In the genomic region with DNA sequence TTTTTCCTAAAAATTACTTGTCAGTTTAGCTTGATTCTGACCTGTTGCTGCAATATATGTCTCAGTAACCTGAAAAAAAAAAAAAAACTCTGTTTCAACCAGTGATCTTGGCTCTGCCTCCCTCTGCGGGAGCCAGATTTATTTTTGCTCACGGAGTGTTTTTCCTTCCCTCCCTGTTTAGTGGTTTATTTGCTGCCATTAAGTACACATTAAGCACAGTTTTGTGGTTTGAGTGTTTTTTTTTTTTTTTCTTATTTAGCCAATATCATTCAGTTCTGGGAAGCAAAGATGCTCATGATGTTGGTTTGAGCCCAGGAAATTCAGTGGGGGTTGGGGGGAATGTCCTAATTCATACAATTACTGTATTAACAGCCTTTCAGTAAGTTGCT, we compare ENCODE assay signal across 19 cellular contexts.
DNase-seq lines count a peak whose midpoint lies in the region; ATAC-seq and TF ChIP-seq lines count a peak whose summit lies in the region.
"Had no signal": no experiment of that assay in that cellular context is flagged by ENCODE, and none has a peak within 500 bp of the region (broad histone marks: within the 10 kb centered on the region; RNA-seq: fewer than 3 reads in every experiment).

No MANE protein-coding gene starts in this region.

- TF ChIP-seq CTCF in H9 (conservative IDR thresholded peaks at IDR 0.05) (no peak), kidney epithelial cell (IDR thresholded peaks at IDR 0.05; ENCODE audit: insufficient read depth, low read length, poor library complexity, severe bottlenecking) (no peak), testis (IDR thresholded peaks at IDR 0.05) (no peak)

- H3K36me3 ChIP-seq in kidney epithelial cell (ENCODE audit: control insufficient read depth, insufficient read depth, low read length), result no peaks in the 10 kb centered on the region
- no peaks in the 10 kb centered on the region for H3K36me3 ChIP-seq in testis (ENCODE audit: low read depth, missing control alignments)
- no peaks in the 10 kb centered on the region for H3K36me3 ChIP-seq in naive thymus-derived CD4-positive, alpha-beta T cell (ENCODE audit: control insufficient read depth in 2 of 3, insufficient read depth in 3 of 3, low read length in 3 of 3)
- H3K36me3 ChIP-seq: HAP-1, left ventricle myocardium inferior, upper lobe of left lung had no signal

- H3K18ac ChIP-seq in H9 (ENCODE audit: insufficient read length, low read depth, low read length), result no peak overlapping the region

- no peak overlapping the region for H3T11ph ChIP-seq in H9 (ENCODE audit: low read length)

- no peak overlapping the region for H2BK20ac ChIP-seq in H9 (ENCODE audit: low read depth, low read length, poor library complexity, severe bottlenecking)

- POLR2A ChIA-PET in naive thymus-derived CD4-positive, alpha-beta T cell (lab: Charles Lee), result no interaction called here

- H3K9me3 ChIP-seq in H9 (ENCODE audit: control insufficient read depth, low read depth, low read length), result no peaks in the 10 kb centered on the region
- H3K9me3 ChIP-seq in testis, result no peaks in the 10 kb centered on the region
- no peaks in the 10 kb centered on the region for H3K9me3 ChIP-seq in T-helper 17 cell (ENCODE audit: control insufficient read depth, low read length, poor library complexity, severe bottlenecking)
- no peaks in the 10 kb centered on the region for H3K9me3 ChIP-seq in naive thymus-derived CD4-positive, alpha-beta T cell (ENCODE audit: control insufficient read depth in 2 of 3, low read length in 3 of 3)
- H3K9me3 ChIP-seq: HAP-1, left ventricle myocardium inferior, upper lobe of left lung had no signal

- H2BK120ac ChIP-seq in H9 (ENCODE audit: low read depth, low read length, poor library complexity, severe bottlenecking), result no peak overlapping the region

- H3K27me3 Mint-ChIP-seq in H9 (ENCODE audit: low read depth) (no peaks in the 10 kb centered on the region; the same call in 1 of the 2 replicates), T-helper 17 cell (peaks cover 40% of the 10 kb centered on the region)
- peaks cover 6 to 21% (median 11%) of the 10 kb centered on the region in 5 donors for H3K27me3 Mint-ChIP-seq in naive thymus-derived CD4-positive, alpha-beta T cell

- intact Hi-C loops in testis (cut with DNase I; ENCODE audit: low total_unique reads), result no loop called here
- intact Hi-C loops in naive thymus-derived CD4-positive, alpha-beta T cell (cut with micrococcal nuclease), result no loop called here

- H3K9ac ChIP-seq in H9 (ENCODE audit: extremely low read depth, insufficient read length, low read length), result no peak overlapping the region

- peaks cover 25 to 28% of the 10 kb centered on the region in 2 experiments for H3K4me1 Mint-ChIP-seq in H9
- peaks cover 3% of the 10 kb centered on the region for H3K4me1 Mint-ChIP-seq in T-helper 17 cell
- H3K4me1 Mint-ChIP-seq in naive thymus-derived CD4-positive, alpha-beta T cell, result no peaks in the 10 kb centered on the region
- H3K4me1 Mint-ChIP-seq: activated naive CD4-positive, alpha-beta T cell treated with anti-CD3 and anti-CD28 coated beads, Interleukin-2, amount 50 U/mL, for 24 hours had no signal

- no peaks in the 10 kb centered on the region for H3K27me3 ChIP-seq in H9 (ENCODE audit: insufficient read depth, low read length)
- peaks cover 4% of the 10 kb centered on the region for H3K27me3 ChIP-seq in kidney epithelial cell (ENCODE audit: control insufficient read depth, insufficient read depth, low read length)
- no peaks in the 10 kb centered on the region for H3K27me3 ChIP-seq in testis
- no peaks in the 10 kb centered on the region for H3K27me3 ChIP-seq in naive thymus-derived CD4-positive, alpha-beta T cell (ENCODE audit: control insufficient read depth in 2 of 2, insufficient read depth in 2 of 2, low read length in 2 of 2)
- H3K27me3 ChIP-seq: upper lobe of left lung had no signal

- H3K23ac ChIP-seq in H9 (ENCODE audit: insufficient read length, low read depth, low read length), result no peak overlapping the region

- H3K56ac ChIP-seq in H9 (ENCODE audit: insufficient read length, low read depth, low read length), result no peak overlapping the region

- H2BK5ac ChIP-seq in H9 (ENCODE audit: insufficient read length, low read length), result no peak overlapping the region

- H3K9me3 Mint-ChIP-seq in H9, result peaks cover 0 to 10% of the 10 kb centered on the region in 2 experiments; a peak in 3 of 5 replicates
- no peaks in the 10 kb centered on the region for H3K9me3 Mint-ChIP-seq in naive thymus-derived CD4-positive, alpha-beta T cell
- H3K9me3 Mint-ChIP-seq: activated naive CD4-positive, alpha-beta T cell treated with anti-CD3 and anti-CD28 coated beads, Interleukin-2, amount 50 U/mL, for 24 hours; naive thymus-derived CD8-positive, alpha-beta T cell had no signal

- no peaks in the 10 kb centered on the region for H4K20me1 ChIP-seq in H9 (ENCODE audit: control insufficient read depth, insufficient read depth, insufficient read length)

- TF ChIP-seq POLR2A in testis (IDR thresholded peaks at IDR 0.05), result no peak

- H3K79me2 ChIP-seq in H9 (ENCODE audit: insufficient read depth, low read length), result no peaks in the 10 kb centered on the region

- H3K36me3 Mint-ChIP-seq in H9 (ENCODE audit: insufficient read depth in 1 of 3, low read depth in 3 of 3), result peaks cover 0 to 7% (median 6%) of the 10 kb centered on the region in 3 experiments; a peak in 2 of 7 replicates
- H3K36me3 Mint-ChIP-seq in T-helper 17 cell (ENCODE audit: low read depth), result peaks cover 3% of the 10 kb centered on the region
- no peaks in the 10 kb centered on the region for H3K36me3 Mint-ChIP-seq in naive thymus-derived CD4-positive, alpha-beta T cell
- H3K36me3 Mint-ChIP-seq: activated naive CD4-positive, alpha-beta T cell treated with anti-CD3 and anti-CD28 coated beads, Interleukin-2, amount 50 U/mL, for 24 hours; naive thymus-derived CD8-positive, alpha-beta T cell had no signal

- no peak overlapping the region for H4K5ac ChIP-seq in H9 (ENCODE audit: insufficient read length, low read depth, low read length)

- no CpG with 5 or more reads among the region's 2 CpGs for WGBS in H9 (ENCODE audit: extremely low coverage, insufficient read length, low lambda C conversion rate)
- 27 to 29% methylated on average over 2 of the region's 2 CpGs for WGBS in testis, 2 donors

- H3K4me1 ChIP-seq in H9 (ENCODE audit: insufficient read depth, low read length), result peaks cover 6% of the 10 kb centered on the region; the same call in 1 of the 2 replicates
- peaks cover 33% of the 10 kb centered on the region for H3K4me1 ChIP-seq in testis
- H3K4me1 ChIP-seq in naive thymus-derived CD4-positive, alpha-beta T cell (ENCODE audit: control insufficient read depth in 2 of 2, insufficient read depth in 2 of 2, low read length in 2 of 2), result no peaks in the 10 kb centered on the region
- H3K4me1 ChIP-seq: HAP-1, upper lobe of left lung had no signal

- H3K27ac Mint-ChIP-seq in H9 (peak overlapping the region in 1 of 3 experiments; percentile 25; a peak in 1 of 7 replicates), T-helper 17 cell (no peak overlapping the region)
- no peak overlapping the region for H3K27ac Mint-ChIP-seq in naive thymus-derived CD4-positive, alpha-beta T cell
- H3K27ac Mint-ChIP-seq: activated naive CD4-positive, alpha-beta T cell treated with anti-CD3 and anti-CD28 coated beads, Interleukin-2, amount 50 U/mL, for 24 hours; naive thymus-derived CD8-positive, alpha-beta T cell had no signal

- no peak overlapping the region for H2BK12ac ChIP-seq in H9 (ENCODE audit: insufficient read length, low read depth, low read length)

- no peak overlapping the region for H2AK5ac ChIP-seq in H9 (ENCODE audit: insufficient read length, low read length)

- CTCF ChIA-PET in naive thymus-derived CD4-positive, alpha-beta T cell (lab: Charles Lee), result no interaction called here

- H3K4me3 ChIP-seq in kidney epithelial cell (ENCODE audit: low read depth, low read length) (no peak overlapping the region), testis (no peak overlapping the region)
- H3K4me3 ChIP-seq in naive thymus-derived CD4-positive, alpha-beta T cell (ENCODE audit: low read length), result no peak overlapping the region
- H3K4me3 ChIP-seq: GM12878, HAP-1, left ventricle myocardium inferior, upper lobe of left lung had no signal

- H3K4me2 ChIP-seq in H9 (ENCODE audit: insufficient read depth, insufficient read length, low read length), result no peak overlapping the region

- no peak overlapping the region for H3K27ac ChIP-seq in H9 (ENCODE audit: insufficient read length, low read depth, low read length)
- peak overlapping the region; percentile 71 to 84 for H3K27ac ChIP-seq in testis
- no peak overlapping the region for H3K27ac ChIP-seq in naive thymus-derived CD4-positive, alpha-beta T cell (ENCODE audit: low read depth, low read length)
- H3K27ac ChIP-seq: left ventricle myocardium inferior, upper lobe of left lung had no signal

- H4K91ac ChIP-seq in H9 (ENCODE audit: insufficient read length, low read depth, low read length), result no peak overlapping the region

- no peaks in the 10 kb centered on the region for H3K23me2 ChIP-seq in H9 (ENCODE audit: insufficient read length, low read depth, low read length, poor library complexity, severe bottlenecking)

- H3K14ac ChIP-seq in H9 (ENCODE audit: insufficient read depth, low read length), result no peak overlapping the region

- H3K4me3 Mint-ChIP-seq in H9 (no peak overlapping the region), T-helper 17 cell (no peak overlapping the region)
- H3K4me3 Mint-ChIP-seq in naive thymus-derived CD4-positive, alpha-beta T cell, result no peak overlapping the region
- H3K4me3 Mint-ChIP-seq: activated naive CD4-positive, alpha-beta T cell treated with anti-CD3 and anti-CD28 coated beads, Interleukin-2, amount 50 U/mL, for 24 hours; IgD-negative memory B cell; naive thymus-derived CD8-positive, alpha-beta T cell had no signal

- no peak overlapping the region for H2BK15ac ChIP-seq in H9 (ENCODE audit: low read depth, low read length)

- no peak overlapping the region for H4K8ac ChIP-seq in H9 (replicated peaks; ENCODE audit: insufficient read length, low read depth, low read length)

- no peak overlapping the region for H3K4ac ChIP-seq in H9 (ENCODE audit: low read depth, low read length)

- ATAC-seq in T-helper 17 cell, result no peak
- ATAC-seq in naive thymus-derived CD4-positive, alpha-beta T cell, result no peak
- ATAC-seq: GM12878; naive thymus-derived CD8-positive, alpha-beta T cell had no signal

- H2AFZ ChIP-seq in H9 (ENCODE audit: low read length), result peak overlapping the region; percentile 61

- DNase-seq in H9 (no peak), cerebellar cortex (ENCODE audit: low spot score) (peak; percentile 59), kidney epithelial cell (ENCODE audit: low read depth) (peak; percentile 58), testis (peak; percentile 67), DMS153 (lab: John Stamatoyannopoulos, UW) (no peak), T-helper 17 cell (no peak)
- DNase-seq in naive thymus-derived CD4-positive, alpha-beta T cell, result no peak
- DNase-seq: activated CD4-positive, CD25-positive, alpha-beta regulatory T cell treated with anti-CD3 and anti-CD28 coated beads, Interleukin-2, amount 50 U/mL, for 72 hours; activated T-cell treated with anti-CD3 and anti-CD28 coated beads for 4 hours; naive thymus-derived CD8-positive, alpha-beta T cell; NCI-H1105; NCI-H2171 treated with DMSO at 0.1 percent for 48 hours; stimulated activated CD4-positive, alpha-beta T cell treated with anti-CD3 and anti-CD28 coated beads, Interleukin-4, amount 100 ng/mL, for 1 hour; upper lobe of left lung had no signal

- no peaks in the 10 kb centered on the region for H3K79me1 ChIP-seq in H9 (ENCODE audit: insufficient read depth, low read depth, low read length, poor library complexity, severe bottlenecking)

Comparison
In these comparisons a context has a peak if more than half of its experiments do, and no peak if none do; other contexts are left out.
1. DNase-seq: peak in cerebellar cortex (single experiment), kidney epithelial cell (single experiment) and testis (single experiment); none in H9 (single experiment), DMS153 (single experiment), T-helper 17 cell (0 of 3) and naive thymus-derived CD4-positive, alpha-beta T cell (0 of 9).
2. H3K27ac ChIP-seq: peak in testis (2 of 2); none in H9 (single experiment) and naive thymus-derived CD4-positive, alpha-beta T cell (single experiment).